In genomic region chr1:243746736-243747135, GRCh38 we compare ENCODE assay signal across 31 cellular contexts.
"Had no signal": no experiment of that assay in that cellular context is flagged by ENCODE, and none has a peak within 500 bp of the region (broad histone marks: within the 10 kb centered on the region; RNA-seq: fewer than 3 reads in every experiment).

No MANE protein-coding gene starts in this region.

- H3K36me3 ChIP-seq: gastroesophageal sphincter, pancreas, right atrium auricular region, stomach, thyroid gland had no signal

- H3K27ac Mint-ChIP-seq: activated naive CD4-positive, alpha-beta T cell treated with anti-CD3 and anti-CD28 coated beads, Interleukin-2, amount 10 ng/mL, durations not matched to agents 7 days and 5 days; activated naive CD8-positive, alpha-beta T cell treated with anti-CD3 and anti-CD28 coated beads, Interleukin-2, amount 10 ng/mL, durations not matched to agents 7 days and 5 days; mesothelial cell of epicardium; naive B cell; nephron progenitor cell; stimulated activated naive B cell treated with anti-CD40 and anti-IgM and Interleukin-4, amounts not matched to agents 10 μg/mL and 1 μg/mL and 100 μg/mL, for 72 hours; T-helper 1 cell treated with Interleukin-12 subunit alpha and Interleukin-12 subunit beta and Interleukin-4 antibody, amounts not matched to agents 30 μg/mL and 1 μg/mL, for 36 hours had no signal

- ATAC-seq: activated CD4-positive, CD25-positive, alpha-beta regulatory T cell treated with anti-CD3 and anti-CD28 coated beads, Interleukin-2, amount 50 U/mL, for 24 hours; effector memory CD8-positive, alpha-beta T cell; gastroesophageal sphincter; left ventricle myocardium superior; pancreas; stimulated activated naive B cell treated with anti-CD40 and anti-IgM and Interleukin-4, amounts not matched to agents 10 μg/mL and 1 μg/mL and 100 μg/mL, for 72 hours had no signal

- H3K27me3 Mint-ChIP-seq: activated naive CD4-positive, alpha-beta T cell treated with anti-CD3 and anti-CD28 coated beads, Interleukin-2, amount 10 ng/mL, durations not matched to agents 7 days and 5 days; activated naive CD8-positive, alpha-beta T cell treated with anti-CD3 and anti-CD28 coated beads, Interleukin-2, amount 10 ng/mL, durations not matched to agents 7 days and 5 days; effector memory CD8-positive, alpha-beta T cell; naive B cell; stimulated activated naive B cell treated with anti-CD40 and anti-IgM and Interleukin-4, amounts not matched to agents 10 μg/mL and 1 μg/mL and 100 μg/mL, for 72 hours had no signal

- H3K4me3 Mint-ChIP-seq: activated naive CD4-positive, alpha-beta T cell treated with anti-CD3 and anti-CD28 coated beads, Interleukin-2, amount 10 ng/mL, durations not matched to agents 7 days and 5 days; activated naive CD8-positive, alpha-beta T cell treated with anti-CD3 and anti-CD28 coated beads, Interleukin-2, amount 10 ng/mL, durations not matched to agents 7 days and 5 days; effector memory CD8-positive, alpha-beta T cell; mesothelial cell of epicardium; naive B cell; nephron progenitor cell; stimulated activated naive B cell treated with anti-CD40 and anti-IgM and Interleukin-4, amounts not matched to agents 10 μg/mL and 1 μg/mL and 100 μg/mL, for 72 hours; T-helper 1 cell treated with Interleukin-12 subunit alpha and Interleukin-12 subunit beta and Interleukin-4 antibody, amounts not matched to agents 30 μg/mL and 1 μg/mL, for 36 hours had no signal

- H3K27ac ChIP-seq: gastroesophageal sphincter, pancreas, right atrium auricular region, stomach, thyroid gland had no signal

- DNase-seq: activated CD4-positive, alpha-beta T cell treated with anti-CD3 and anti-CD28 coated beads for 48 hours; activated CD4-positive, alpha-beta T cell treated with anti-CD3 and anti-CD28 coated beads, Interleukin-2, amount 50 U/mL, for 48 hours; activated CD8-positive, alpha-beta memory T cell treated with anti-CD3 and anti-CD28 coated beads for 24 hours; activated effector memory CD4-positive, alpha-beta T cell treated with anti-CD3 and anti-CD28 coated beads, Interleukin-2, amount 50 U/mL, for 16 hours; activated naive CD4-positive, alpha-beta T cell treated with anti-CD3 and anti-CD28 coated beads, Interleukin-2, amount 10 ng/mL, durations not matched to agents 7 days and 5 days; activated naive CD8-positive, alpha-beta T cell treated with anti-CD3 and anti-CD28 coated beads, Interleukin-2, amount 10 ng/mL, durations not matched to agents 7 days and 5 days; caudate nucleus; cortex of kidney; effector memory CD8-positive, alpha-beta T cell; head of caudate nucleus; hippocampal formation; islet precursor cell; left ventricle myocardium superior; mammary epithelial cell; naive B cell; nephron progenitor cell; nucleus accumbens; pancreas; stimulated activated CD4-positive, alpha-beta T cell treated with anti-CD3 and anti-CD28 coated beads, Interleukin-1b, Interleukin-23, amount 100 ng/mL, for 48 hours; stimulated activated CD4-positive, alpha-beta T cell treated with anti-CD3 and anti-CD28 coated beads, Interleukin-4, amount 100 ng/mL, for 4 hours; stimulated activated CD8-positive, alpha-beta memory T cell treated with anti-CD3 and anti-CD28 coated beads, Interleukin-4, amount 100 ng/mL, for 48 hours; stimulated activated naive B cell treated with anti-CD40 and anti-IgM and Interleukin-4, amounts not matched to agents 10 μg/mL and 1 μg/mL and 100 μg/mL, for 72 hours; stomach; T-helper 9 cell; thyroid gland had no signal

- H3K36me3 Mint-ChIP-seq: activated naive CD4-positive, alpha-beta T cell treated with anti-CD3 and anti-CD28 coated beads, Interleukin-2, amount 10 ng/mL, durations not matched to agents 7 days and 5 days had no signal

- H3K4me2 ChIP-seq: smooth muscle cell had no signal

- H3K27me3 ChIP-seq: gastroesophageal sphincter, pancreas, right atrium auricular region, stomach, thyroid gland had no signal

- H3K9me3 ChIP-seq: gastroesophageal sphincter, pancreas, right atrium auricular region, stomach, thyroid gland had no signal

- H3K4me3 ChIP-seq: gastroesophageal sphincter, pancreas, right atrium auricular region, smooth muscle cell, stomach, thyroid gland had no signal

- H3K9me3 Mint-ChIP-seq: activated naive CD4-positive, alpha-beta T cell treated with anti-CD3 and anti-CD28 coated beads, Interleukin-2, amount 10 ng/mL, durations not matched to agents 7 days and 5 days; activated naive CD8-positive, alpha-beta T cell treated with anti-CD3 and anti-CD28 coated beads, Interleukin-2, amount 10 ng/mL, durations not matched to agents 7 days and 5 days; effector memory CD8-positive, alpha-beta T cell; naive B cell; stimulated activated naive B cell treated with anti-CD40 and anti-IgM and Interleukin-4, amounts not matched to agents 10 μg/mL and 1 μg/mL and 100 μg/mL, for 72 hours; T-helper 1 cell treated with Interleukin-12 subunit alpha and Interleukin-12 subunit beta and Interleukin-4 antibody, amounts not matched to agents 30 μg/mL and 1 μg/mL, for 36 hours had no signal

- H3K4me1 ChIP-seq: pancreas, thyroid gland had no signal
